1 cellular context compared by ENCODE assay signal in the genomic region with DNA sequence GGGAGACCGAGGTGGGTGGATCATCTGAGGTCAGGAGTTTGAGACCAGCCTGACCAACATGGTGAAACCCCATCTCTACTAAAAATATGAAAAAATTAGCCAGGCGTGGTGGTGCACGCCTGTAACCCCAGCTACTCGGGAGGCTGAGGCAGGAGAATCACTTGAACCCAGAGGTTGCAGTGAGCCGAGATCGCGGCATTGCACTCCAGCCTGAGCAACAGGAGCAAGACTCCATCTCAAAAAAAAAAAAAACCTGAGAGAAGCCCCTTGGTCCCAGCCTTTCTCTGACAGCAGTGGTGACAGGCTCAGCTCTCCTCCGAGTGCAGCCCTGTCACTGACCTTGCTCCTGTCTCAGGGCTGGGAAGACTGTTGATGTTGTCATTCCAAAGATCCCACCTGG.
TF ChIP-seq lines count a peak whose summit lies in the region.

No MANE protein-coding gene starts in this region.

TF ChIP-seq in HepG2, 621 proteins besides CTCF, POLR2A, EP300 and RAD21:
- TF ChIP-seq, protein P1, sequence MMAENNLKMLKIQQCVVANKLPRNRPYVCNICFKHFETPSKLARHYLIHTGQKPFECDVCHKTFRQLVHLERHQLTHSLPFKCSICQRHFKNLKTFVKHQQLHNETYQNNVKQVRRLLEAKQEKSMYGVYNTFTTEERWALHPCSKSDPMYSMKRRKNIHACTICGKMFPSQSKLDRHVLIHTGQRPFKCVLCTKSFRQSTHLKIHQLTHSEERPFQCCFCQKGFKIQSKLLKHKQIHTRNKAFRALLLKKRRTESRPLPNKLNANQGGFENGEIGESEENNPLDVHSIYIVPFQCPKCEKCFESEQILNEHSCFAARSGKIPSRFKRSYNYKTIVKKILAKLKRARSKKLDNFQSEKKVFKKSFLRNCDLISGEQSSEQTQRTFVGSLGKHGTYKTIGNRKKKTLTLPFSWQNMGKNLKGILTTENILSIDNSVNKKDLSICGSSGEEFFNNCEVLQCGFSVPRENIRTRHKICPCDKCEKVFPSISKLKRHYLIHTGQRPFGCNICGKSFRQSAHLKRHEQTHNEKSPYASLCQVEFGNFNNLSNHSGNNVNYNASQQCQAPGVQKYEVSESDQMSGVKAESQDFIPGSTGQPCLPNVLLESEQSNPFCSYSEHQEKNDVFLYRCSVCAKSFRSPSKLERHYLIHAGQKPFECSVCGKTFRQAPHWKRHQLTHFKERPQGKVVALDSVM (CRISPR knock-in tag; IDR thresholded peaks at IDR 0.05) = peak; percentile 65; the same call in 1 of the 2 replicates
- 0 out of 2 replicates have a peak, but pooled peaks have one; percentile 29 for TF ChIP-seq HDAC1 (CRISPR knock-in tag; IDR thresholded peaks at IDR 0.05)
